8 cellular contexts compared by ENCODE assay signal in genomic region chr19:10251792-10252694, GRCh38. TPM values are rescaled to one million over a fixed set of nuclear protein-coding genes. Genes with fewer than 3 reads are reported as not detected.
A peak's percentile ranks its signal among the peaks of the same experiment; 100 is the strongest.
DNase-seq lines count a peak whose midpoint lies in the region; TF ChIP-seq lines count a peak whose summit lies in the region.

Gene MRPL4 (plus strand): TSS chr19:10252214. CDS start chr19:10252254, 40 bp downstream.

- no peaks in the 10 kb centered on the region for H3K27me3 ChIP-seq in H7 (ENCODE audit: control insufficient read depth, insufficient read depth, low read length)

- H3K4me3 ChIP-seq in H7 (ENCODE audit: insufficient read depth, low read depth, low read length) (peak within 1 kb of the TSS; percentile 98), fibroblast of pulmonary artery (replicated peaks; ENCODE audit: low read depth, low read length) (peak within 1 kb of the TSS; percentile 97)

- H3K27me3 Mint-ChIP-seq in nephron (ENCODE audit: low read depth) = no peaks in the 10 kb centered on the region
- no peaks in the 10 kb centered on the region for H3K27me3 Mint-ChIP-seq in stimulated activated naive CD8-positive, alpha-beta T cell treated with anti-CD3 and anti-CD28 coated beads, Interleukin-15, Interleukin-2, amounts not matched to agents 100 ng/mL and 50 ng/mL, for 24 hours

- H3K36me3 ChIP-seq in H7 (replicated peaks; ENCODE audit: control insufficient read depth, insufficient read depth, low read length) = peaks cover 16% of the 10 kb centered on the region

- no peaks in the 10 kb centered on the region for H3K9me3 Mint-ChIP-seq in nephron
- H3K9me3 Mint-ChIP-seq in stimulated activated naive CD8-positive, alpha-beta T cell treated with anti-CD3 and anti-CD28 coated beads, Interleukin-15, Interleukin-2, amounts not matched to agents 100 ng/mL and 50 ng/mL, for 24 hours = no peaks in the 10 kb centered on the region

- H3K27ac Mint-ChIP-seq in nephron = peak within 1 kb of the TSS; percentile 96 to 99 (median 96)
- H3K27ac Mint-ChIP-seq in stimulated activated naive CD8-positive, alpha-beta T cell treated with anti-CD3 and anti-CD28 coated beads, Interleukin-15, Interleukin-2, amounts not matched to agents 100 ng/mL and 50 ng/mL, for 24 hours = peak within 1 kb of the TSS; percentile 96

- TF ChIP-seq CTCF in fibroblast of pulmonary artery (IDR thresholded peaks at IDR 0.05; ENCODE audit: low read length, missing control alignments) (no peak), nephron (IDR thresholded peaks at IDR 0.05; ENCODE audit: unreplicated experiment in 3 of 3) (no peak)

- peak; percentile 98 for DNase-seq in ELF-1 (ENCODE audit: low read depth, low spot score)
- peak; percentile 98 for DNase-seq in H7
- peak; percentile 99 for DNase-seq in M059J (ENCODE audit: low read depth)
- DNase-seq in SHP77 (lab: John Stamatoyannopoulos, UW) = peak; percentile 98 to 99
- peak; percentile 93 for DNase-seq in activated effector memory CD4-positive, alpha-beta T cell treated with Interleukin-2 at 50 U/mL for 16 hours
- DNase-seq in fibroblast of pulmonary artery (ENCODE audit: low read depth) = peak; percentile 99

- peaks cover 14% of the 10 kb centered on the region for H3K4me1 Mint-ChIP-seq in nephron
- peaks cover 28% of the 10 kb centered on the region for H3K4me1 Mint-ChIP-seq in stimulated activated naive CD8-positive, alpha-beta T cell treated with anti-CD3 and anti-CD28 coated beads, Interleukin-15, Interleukin-2, amounts not matched to agents 100 ng/mL and 50 ng/mL, for 24 hours (ENCODE audit: low read depth)

- H3K36me3 Mint-ChIP-seq in nephron (ENCODE audit: low read depth) = peaks cover 26% of the 10 kb centered on the region
- peaks cover 34% of the 10 kb centered on the region for H3K36me3 Mint-ChIP-seq in stimulated activated naive CD8-positive, alpha-beta T cell treated with anti-CD3 and anti-CD28 coated beads, Interleukin-15, Interleukin-2, amounts not matched to agents 100 ng/mL and 50 ng/mL, for 24 hours (ENCODE audit: low read depth)

- peak within 1 kb of the TSS; percentile 98 to 100 (median 99) for H3K4me3 Mint-ChIP-seq in nephron
- peak within 1 kb of the TSS; percentile 97 for H3K4me3 Mint-ChIP-seq in stimulated activated naive CD8-positive, alpha-beta T cell treated with anti-CD3 and anti-CD28 coated beads, Interleukin-15, Interleukin-2, amounts not matched to agents 100 ng/mL and 50 ng/mL, for 24 hours

RNA-seq across cellular contexts. Expression of gene MRPL4, which starts in this region (rescaled TPM):
- 148 and 174 TPM in 2 replicates for total RNA-seq in H7 (2014; rRNA removed; shearing (Covaris generic))
- 53.8 and 96.4 TPM in 2 replicates for total RNA-seq in M059J (2014; rRNA removed; shearing (Covaris generic))

Comparison
In these comparisons a context has a peak if more than half of its experiments do, and no peak if none do; other contexts are left out.
1. Peak in every context shown above with its lines: DNase-seq and H3K4me3 ChIP-seq.